In genomic region chr1:94100129-94100784, GRCh38 we compare ENCODE assay signal across 14 cellular contexts. TPM values are rescaled to one million over a fixed set of nuclear protein-coding genes. Genes with fewer than 3 reads are reported as not detected.
"Had no signal": no experiment of that assay in that cellular context is flagged by ENCODE, and none has a peak within 500 bp of the region (broad histone marks: within the 10 kb centered on the region; RNA-seq: fewer than 3 reads in every experiment).

No MANE protein-coding gene starts in this region.

- H3K27ac ChIP-seq: colonic mucosa, pancreas, upper lobe of left lung, WERI-Rb-1 had no signal

- H3K27me3 ChIP-seq: colonic mucosa, pancreas, upper lobe of left lung had no signal

- H3K4me1 ChIP-seq: colonic mucosa, pancreas had no signal

- FAIRE-seq: pancreas had no signal

- H3K36me3 ChIP-seq: colonic mucosa, pancreas, upper lobe of left lung had no signal

- DNase-seq: activated CD4-positive, alpha-beta memory T cell treated with anti-CD3 and anti-CD28 coated beads, Interleukin-2, amount 10 ng/mL, durations not matched to agents 7 days and 5 days; activated effector memory CD4-positive, alpha-beta T cell treated with Interleukin-2 at 50 U/mL for 16 hours; activated naive CD4-positive, alpha-beta T cell treated with anti-CD3 and anti-CD28 coated beads, Interleukin-2, amount 50 U/mL, for 16 hours; activated T-cell treated with anti-CD3 and anti-CD28 coated beads, Interleukin-2, amount 50 U/mL, for 4 hours; central memory CD4-positive, alpha-beta T cell; colonic mucosa; midbrain; pancreas; retina; stimulated activated naive CD8-positive, alpha-beta T cell treated with anti-CD3 and anti-CD28 coated beads, Interleukin-15, Interleukin-2, amounts not matched to agents 100 U/mL and 50 U/mL, for 24 hours; upper lobe of left lung; WERI-Rb-1 had no signal

- H3K4me3 ChIP-seq: colonic mucosa, pancreas, skin epidermis, upper lobe of left lung had no signal

- H3K9me3 ChIP-seq: colonic mucosa, pancreas, upper lobe of left lung had no signal

RNA-seq across cellular contexts. Expression of gene ABCA4, which starts 20.7 kb away (rescaled TPM):
- total RNA-seq: activated CD4-positive, alpha-beta memory T cell treated with anti-CD3 and anti-CD28 coated beads, Interleukin-2, amount 10 ng/mL, durations not matched to agents 7 days and 5 days; activated T-cell treated with anti-CD3 and anti-CD28 coated beads, Interleukin-2, amount 50 U/mL, for 4 hours; kidney epithelial cell had no signal
